In the genomic region with DNA sequence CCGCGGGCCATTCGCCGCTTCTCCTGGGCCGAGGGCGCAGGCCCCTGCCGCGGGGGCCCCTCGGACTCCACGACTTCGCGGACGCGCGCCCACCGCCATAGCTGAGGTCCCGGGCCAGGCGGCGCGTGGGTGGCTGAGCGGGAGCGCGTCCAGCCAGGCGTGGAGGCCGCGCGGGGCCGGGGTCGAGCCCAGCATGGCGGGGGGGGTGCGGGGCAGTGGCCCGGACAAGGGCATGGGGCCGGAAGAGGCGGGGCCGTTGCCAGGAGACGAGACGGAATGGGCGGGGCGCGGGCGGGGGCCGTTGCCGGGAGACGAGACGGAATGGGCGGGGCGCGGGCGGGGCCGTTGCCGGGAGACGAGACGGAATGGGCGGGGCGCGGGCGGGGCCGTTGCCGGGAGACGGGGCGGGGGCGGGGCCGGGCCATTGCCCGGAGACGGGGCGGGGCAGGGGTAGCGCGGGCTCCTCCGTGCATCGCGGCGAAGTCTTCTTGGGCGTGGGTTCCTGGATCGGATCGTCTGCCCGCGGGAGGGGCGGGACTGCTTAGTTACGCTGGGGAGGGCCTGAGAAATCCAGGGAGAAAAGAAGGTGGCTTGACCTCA, we compare ENCODE assay signal across 8 cellular contexts. TPM values are rescaled to one million over a fixed set of nuclear protein-coding genes. Genes with fewer than 3 reads are reported as not detected.
DNase-seq lines count a peak whose midpoint lies in the region; ATAC-seq and TF ChIP-seq lines count a peak whose summit lies in the region.

No MANE protein-coding gene starts in this region.

- H3K27ac ChIP-seq in 22Rv1 (peak overlapping the region; percentile 75), colonic mucosa (peak overlapping the region; percentile 89), left lung (peak overlapping the region; percentile 83 to 94)

- H3K4me1 ChIP-seq in colonic mucosa, result peaks cover 42% of the 10 kb centered on the region
- peaks cover 31 to 70% of the 10 kb centered on the region in 2 donors for H3K4me1 ChIP-seq in left lung

- ATAC-seq in GM18505 (IDR thresholded peaks at IDR 0.05; ENCODE audit: unreplicated experiment), result peak; percentile 40
- ATAC-seq in HG02938 (IDR thresholded peaks at IDR 0.05; ENCODE audit: unreplicated experiment), result peak; percentile 38
- peak; percentile 67 for ATAC-seq in left lung

- intact Hi-C loops in colonic mucosa (cut with DNase I), result loop anchor here (5.0 kb wide), 1 partner anchor 45 kb away; the partner anchor contains the start of genes TUBGCP2 and ZNF511
- intact Hi-C loops in left lung (cut with DNase I), result no loop called here

- no peaks in the 10 kb centered on the region for H3K27me3 ChIP-seq in colonic mucosa
- H3K27me3 ChIP-seq in left lung, result peaks cover 0 to 5% of the 10 kb centered on the region in 2 donors

- H3K4me3 ChIP-seq in colonic mucosa (peak overlapping the region; percentile 78), left lung (peak overlapping the region; percentile 48 to 67)

- no peak for TF ChIP-seq CTCF in 22Rv1 (IDR thresholded peaks at IDR 0.05)
- TF ChIP-seq CTCF in colonic mucosa (IDR thresholded peaks at IDR 0.05), result no peak
- no peak for TF ChIP-seq CTCF in left lung (IDR thresholded peaks at IDR 0.05)

- H3K9ac ChIP-seq in colonic mucosa (ENCODE audit: low read depth in 2 of 2, low read length in 2 of 2), result peak overlapping the region; percentile 70 to 86

- H3K9me3 ChIP-seq in colonic mucosa, result no peaks in the 10 kb centered on the region
- H3K9me3 ChIP-seq in left lung, result no peaks in the 10 kb centered on the region

- DNase-seq in NCI-H460 (ENCODE audit: extremely low read depth, low read depth) (peak; percentile 65), colonic mucosa (peak; percentile 91), left lung (peak; percentile 90 to 96)
- peak; percentile 86 for DNase-seq in activated CD4-positive, alpha-beta T cell treated with anti-CD3 and anti-CD28 coated beads, Interleukin-2, amount 50 U/mL, for 1 hour
- DNase-seq in stimulated activated CD4-positive, alpha-beta T cell treated with anti-CD3 and anti-CD28 coated beads, Interleukin-4, amount 100 ng/mL, for 24 hours, result peak; percentile 85

- TF ChIP-seq POLR2A in GM18505 (IDR thresholded peaks at IDR 0.05; ENCODE audit: borderline replicate concordance, extremely low read depth, insufficient read depth, insufficient read length), result peak; percentile 40

- H3K36me3 ChIP-seq in colonic mucosa, result no peaks in the 10 kb centered on the region
- peaks cover 0 to 17% of the 10 kb centered on the region in 2 donors for H3K36me3 ChIP-seq in left lung

RNA-seq across cellular contexts. Expression of gene ADAM8, which starts 14.8 kb away (rescaled TPM):
- 2.5 and 3.7 TPM in 2 replicates for total RNA-seq in NCI-H460 (2014; rRNA removed; shearing (Covaris generic))
- 8.4 and 19.3 TPM in 2 replicates for polyA plus RNA-seq in NCI-H460 (2014; cell fraction: nucleus; rRNA removed)
- total RNA-seq in colonic mucosa (1 to 10 TPM; 3.7 to 5.7 TPM), left lung (10 to 100 TPM; 16.2 to 45.3 TPM)

RNA-seq across cellular contexts. Expression of gene VENTX, which starts 24.2 kb away (rescaled TPM):
- not detected in 2 replicates for total RNA-seq in NCI-H460 (2014; rRNA removed; shearing (Covaris generic))
- not detected in 2 replicates for polyA plus RNA-seq in NCI-H460 (2014; cell fraction: nucleus; rRNA removed)
- total RNA-seq in colonic mucosa, result under 1 TPM; 0.15 to 0.24 TPM
- 1 to 10 TPM; 1.3 to 4.1 TPM for total RNA-seq in left lung

RNA-seq across cellular contexts. Expression of gene UTF1, which starts 31.8 kb away (rescaled TPM):
- total RNA-seq in NCI-H460 (2014; rRNA removed; shearing (Covaris generic)), result not detected in 2 replicates
- polyA plus RNA-seq in NCI-H460 (2014; cell fraction: nucleus; rRNA removed), result not detected in 2 replicates
- total RNA-seq in colonic mucosa (not detected), left lung (not detected)

RNA-seq across cellular contexts. Expression of gene TUBGCP2, which starts 46.8 kb away (rescaled TPM):
- 52.9 and 55.9 TPM in 2 replicates for total RNA-seq in NCI-H460 (2014; rRNA removed; shearing (Covaris generic))
- 58.2 and 71.6 TPM in 2 replicates for polyA plus RNA-seq in NCI-H460 (2014; cell fraction: nucleus; rRNA removed)
- total RNA-seq in colonic mucosa (10 to 100 TPM; 64.7 to 67.5 TPM), left lung (10 to 100 TPM; 47.2 to 62.3 TPM)

RNA-seq across cellular contexts. Expression of gene ZNF511, which starts 46.9 kb away (rescaled TPM):
- 50.4 and 56.6 TPM in 2 replicates for total RNA-seq in NCI-H460 (2014; rRNA removed; shearing (Covaris generic))
- 67.0 and 87.6 TPM in 2 replicates for polyA plus RNA-seq in NCI-H460 (2014; cell fraction: nucleus; rRNA removed)
- total RNA-seq in colonic mucosa, result 10 to 100 TPM; 53.9 to 78.2 TPM
- total RNA-seq in left lung, result 10 to 100 TPM; 34.3 to 48.5 TPM

Comparison
In these comparisons a context has a peak if more than half of its experiments do, and no peak if none do; other contexts are left out.
1. Peak in every context shown above with its lines: DNase-seq, ATAC-seq, H3K4me3 ChIP-seq and H3K27ac ChIP-seq.